8 cellular contexts compared by ENCODE assay signal in the genomic region with DNA sequence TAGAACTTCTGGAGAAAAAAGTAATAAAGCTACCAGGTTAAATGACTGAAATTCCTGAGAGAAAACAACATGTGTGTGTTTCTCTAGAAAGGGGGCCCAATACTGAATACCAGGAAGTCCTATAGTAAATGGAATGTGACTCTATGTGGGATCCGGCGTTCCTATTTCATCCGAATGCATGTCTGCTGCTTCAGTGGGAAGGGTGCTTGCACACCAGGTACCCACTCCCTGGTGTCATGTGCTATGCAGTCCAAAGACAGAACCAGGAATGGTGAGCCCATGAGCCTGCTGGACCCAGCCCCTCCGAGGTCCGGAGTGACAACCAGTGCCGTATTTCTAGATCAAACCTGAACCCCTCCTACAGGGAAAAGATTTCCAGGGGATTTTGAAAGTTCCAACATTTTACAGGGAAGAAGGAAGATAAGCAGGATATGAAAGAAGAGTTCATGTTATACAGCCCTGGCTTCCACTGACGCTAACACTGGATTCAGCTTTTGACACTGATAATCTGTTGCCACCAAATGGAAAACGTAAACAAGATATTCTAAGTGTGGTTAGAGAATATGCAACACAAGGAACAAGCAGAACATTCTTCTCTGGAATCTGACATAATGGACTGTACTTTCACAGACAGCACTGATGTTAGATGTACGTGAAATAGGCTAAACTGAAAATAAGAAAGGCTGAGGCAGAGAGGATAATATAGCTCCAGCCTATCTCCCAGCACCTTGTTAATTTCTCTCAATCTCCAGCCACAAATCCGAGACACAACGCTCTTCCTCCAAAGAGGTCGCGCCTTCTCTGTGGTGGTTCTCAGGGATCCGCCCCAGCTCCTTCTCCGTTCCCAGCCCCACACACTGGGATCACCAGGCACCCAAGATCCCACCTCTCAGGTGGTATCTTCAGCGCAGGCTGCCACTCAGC. TPM values are rescaled to one million over a fixed set of nuclear protein-coding genes. Genes with fewer than 3 reads are reported as not detected.
DNase-seq lines count a peak whose midpoint lies in the region; ATAC-seq and TF ChIP-seq lines count a peak whose summit lies in the region.

No MANE protein-coding gene starts in this region.

- no peaks in the 10 kb centered on the region for H3K9me3 Mint-ChIP-seq in endothelial cell (ENCODE audit: unreplicated experiment)

- no peaks in the 10 kb centered on the region for H3K36me3 ChIP-seq in lung (ENCODE audit: control insufficient read depth in 2 of 2, insufficient read depth in 2 of 2, low read length in 2 of 2)
- H3K36me3 ChIP-seq in tibial nerve = no peaks in the 10 kb centered on the region

- 28 to 43% methylated on average over 16 of the region's 16 CpGs for WGBS in lung, 2 donors
- WGBS in tibial nerve, 2 donors = 39 to 41% methylated on average over 16 of the region's 16 CpGs

- peak overlapping the region; percentile 62 for H3K27ac Mint-ChIP-seq in endothelial cell (ENCODE audit: unreplicated experiment)

- H3K9me3 ChIP-seq in lung (ENCODE audit: control insufficient read depth in 2 of 2, insufficient read depth in 1 of 2, low read length in 1 of 2) (no peaks in the 10 kb centered on the region), tibial nerve (no peaks in the 10 kb centered on the region)

- ATAC-seq in lung (ENCODE audit: insufficient read depth, low FRiP score) (no peak), HG02884 (IDR thresholded peaks at IDR 0.05; ENCODE audit: unreplicated experiment) (no peak)

- peaks cover 8% of the 10 kb centered on the region for H3K27me3 Mint-ChIP-seq in endothelial cell (ENCODE audit: unreplicated experiment)

- H3K36me3 Mint-ChIP-seq in endothelial cell (ENCODE audit: low read depth, unreplicated experiment) = no peaks in the 10 kb centered on the region

- H3K4me3 Mint-ChIP-seq in endothelial cell (ENCODE audit: unreplicated experiment) = peak overlapping the region; percentile 87

- H3K27me3 ChIP-seq in lung (ENCODE audit: control insufficient read depth, insufficient read depth) (no peaks in the 10 kb centered on the region), tibial nerve (peaks cover 0 to 22% of the 10 kb centered on the region in 2 donors)

- peaks cover 34% of the 10 kb centered on the region for H3K4me1 Mint-ChIP-seq in endothelial cell (ENCODE audit: unreplicated experiment)

- no peak for TF ChIP-seq POLR2A in tibial nerve (IDR thresholded peaks at IDR 0.05)

- peaks cover 0 to 2% of the 10 kb centered on the region in 2 donors for H3K4me1 ChIP-seq in lung (ENCODE audit: control insufficient read depth in 2 of 2, insufficient read depth in 2 of 2, low read length in 2 of 2)
- H3K4me1 ChIP-seq in tibial nerve = peaks cover 0 to 18% (median 0%) of the 10 kb centered on the region in 4 donors

- DNase-seq in NCI-H69 (lab: John Stamatoyannopoulos, UW) = peak; percentile 14
- no peak for DNase-seq in endothelial cell (ENCODE audit: low spot score)
- DNase-seq in lung (ENCODE audit: low spot score) = no peak
- DNase-seq in tibial nerve (ENCODE audit: low spot score in 2 of 2) = no peak
- DNase-seq in AG20443 (ENCODE audit: low spot score) = no peak
- no peak for DNase-seq in OCI-M2 (lab: John Stamatoyannopoulos, UW; ENCODE audit: unreplicated experiment)
- no peak for DNase-seq in stimulated activated CD4-positive, alpha-beta T cell treated with anti-CD3 and anti-CD28 coated beads, Interleukin-4, amount 100 ng/mL, for 1 hour

- H3K27ac ChIP-seq in lung (ENCODE audit: low read depth in 1 of 2, low read length in 1 of 2) (peak overlapping the region in 1 of 2 donors; percentile 64), tibial nerve (peak overlapping the region in 2 of 4 donors; percentile 51 to 78)

- H3K4me3 ChIP-seq in lung (peak overlapping the region; percentile 55), tibial nerve (peak overlapping the region; percentile 35 to 68 (median 56))

- TF ChIP-seq CTCF in endothelial cell (IDR thresholded peaks at IDR 0.05; ENCODE audit: unreplicated experiment) (no peak), lung (IDR thresholded peaks at IDR 0.05; ENCODE audit: control extremely low read depth, extremely low read depth) (no peak), tibial nerve (IDR thresholded peaks at IDR 0.05) (no peak)

- TF ChIP-seq EP300 in tibial nerve (IDR thresholded peaks at IDR 0.05) = no peak

RNA-seq across cellular contexts. Expression of a gene that starts 0.7 kb away (rescaled TPM):
- 1.7 TPM for total RNA-seq in endothelial cell (ENCODE audit: unreplicated experiment)
- 10 to 100 TPM; 49.4 to 51.7 TPM for total RNA-seq in lung
- polyA plus RNA-seq in lung = 100 to 1,000 TPM in 1 of 2 donors, 10 to 100 TPM in 1; 43.5 to 445 TPM
- 1 to 10 TPM in 2 of 4 donors, under 1 TPM in 1, not detected in 1; 0.84 to 2.7 (median 1.3) TPM for total RNA-seq in tibial nerve

RNA-seq across cellular contexts. Expression of a gene that starts 15.4 kb away (rescaled TPM):
- total RNA-seq in endothelial cell (ENCODE audit: unreplicated experiment) (not detected), lung (not detected), tibial nerve (not detected)
- polyA plus RNA-seq in lung = under 1 TPM in 1 of 2 donors, not detected in 1; 0.38 TPM

RNA-seq across cellular contexts. Expression of a gene that starts 32.0 kb away (rescaled TPM):
- total RNA-seq in endothelial cell (ENCODE audit: unreplicated experiment) (0.15 TPM), lung (1 to 10 TPM; 6.2 to 6.5 TPM), tibial nerve (1 to 10 TPM in 1 of 4 donors, not detected in 3; 2.2 TPM)
- polyA plus RNA-seq in lung = 10 to 100 TPM in 1 of 2 donors, 1 to 10 TPM in 1; 4.2 to 21.5 TPM

Comparison
In these comparisons a context has a peak if more than half of its experiments do, and no peak if none do; other contexts are left out.
1. RNA of a gene that starts 0.7 kb away (total RNA-seq): 49.4 to 51.7 TPM in lung; 1.7 TPM in endothelial cell (single experiment) and 0.84 to 2.7 TPM in tibial nerve; every median in the first group is over 10 times any median in the second.